In the genomic region with DNA sequence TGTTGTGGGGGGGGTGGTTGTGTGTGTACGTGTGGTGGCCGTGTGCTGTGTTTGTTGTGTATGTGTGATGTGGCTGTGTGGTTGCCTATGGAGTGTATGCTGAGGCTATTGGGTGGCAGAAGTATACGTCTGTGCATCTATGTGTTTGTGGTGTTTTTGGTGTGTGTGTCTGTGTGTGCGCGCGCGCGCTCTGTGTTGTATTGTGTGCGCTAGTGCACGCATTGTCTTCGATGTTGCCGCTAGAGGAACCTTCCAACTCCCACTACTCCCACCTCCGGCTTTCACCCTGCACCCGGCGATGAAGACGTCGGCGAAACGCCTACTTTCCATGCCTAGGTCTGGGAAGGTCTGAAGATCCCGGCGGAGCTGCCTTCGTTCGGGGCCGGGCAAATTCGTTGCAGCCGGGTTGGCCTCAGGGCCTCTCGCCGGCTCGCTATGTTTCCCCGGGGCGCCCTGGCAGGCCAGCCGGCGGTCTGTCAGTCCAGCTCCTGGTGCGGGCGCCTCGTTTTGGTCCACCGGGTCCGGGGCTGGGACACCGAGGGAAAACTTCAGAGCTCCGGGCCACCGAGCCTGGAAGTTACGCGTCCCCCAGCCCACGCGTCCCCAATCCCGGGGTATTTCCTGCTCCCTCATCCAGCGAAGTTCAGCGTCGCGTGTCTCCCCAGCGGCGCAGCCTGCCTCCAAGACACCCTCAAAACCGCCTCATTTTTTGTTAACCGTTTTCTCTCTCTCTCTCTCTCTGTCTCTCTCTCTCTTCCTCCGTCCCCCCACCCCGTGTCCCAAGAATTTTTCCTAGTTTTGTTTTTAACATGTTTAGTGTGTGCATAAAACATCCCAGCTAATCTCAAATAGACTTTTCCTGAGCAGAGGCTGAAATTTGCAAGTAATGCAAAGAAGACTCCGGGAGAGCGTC, we compare ENCODE assay signal across 13 cellular contexts. TPM values are rescaled to one million over a fixed set of nuclear protein-coding genes. Genes with fewer than 3 reads are reported as not detected.
DNase-seq lines count a peak whose midpoint lies in the region; ATAC-seq and TF ChIP-seq lines count a peak whose summit lies in the region.
"Had no signal": no experiment of that assay in that cellular context is flagged by ENCODE, and none has a peak within 500 bp of the region (broad histone marks: within the 10 kb centered on the region; RNA-seq: fewer than 3 reads in every experiment).

No MANE protein-coding gene starts in this region.

- H3K9ac ChIP-seq in HUES48 (ENCODE audit: low read depth, low read length), result no peak overlapping the region

- peak overlapping the region in 4 of 8 donors; percentile 19 to 89 (median 40) for H3K27ac Mint-ChIP-seq in CD8-positive, alpha-beta memory T cell
- H3K27ac Mint-ChIP-seq in nephron progenitor cell, result no peak overlapping the region

- ATAC-seq in GM19397 (IDR thresholded peaks at IDR 0.05; ENCODE audit: unreplicated experiment), result no peak
- ATAC-seq in HG03432 (IDR thresholded peaks at IDR 0.05; ENCODE audit: unreplicated experiment), result no peak

- peaks cover 0 to 6% (median 4%) of the 10 kb centered on the region in 5 donors for H3K9me3 Mint-ChIP-seq in CD8-positive, alpha-beta memory T cell
- no peaks in the 10 kb centered on the region for H3K9me3 Mint-ChIP-seq in nephron progenitor cell

- H3K27me3 Mint-ChIP-seq in CD8-positive, alpha-beta memory T cell, result peaks cover 61 to 76% of the 10 kb centered on the region in 2 donors
- peaks cover 95% of the 10 kb centered on the region for H3K27me3 Mint-ChIP-seq in nephron progenitor cell (ENCODE audit: low read depth, poor library complexity)

- POLR2A ChIA-PET in CD8-positive, alpha-beta memory T cell (lab: Charles Lee), result no interaction called here

- H3K27ac ChIP-seq in CD8-positive, alpha-beta memory T cell (ENCODE audit: low read depth, low read length), result no peak overlapping the region
- H3K27ac ChIP-seq in HUES48 (ENCODE audit: low read depth, low read length) (no peak overlapping the region), coronary artery (no peak overlapping the region)
- H3K27ac ChIP-seq: adrenal gland, thyroid gland, VCaP had no signal

- CTCF ChIA-PET in CD8-positive, alpha-beta memory T cell (lab: Charles Lee), result interaction anchor here (0.6 to 3.8 kb wide), 4 partner anchors 11 to 34 kb away, joined by 3 to 18 read pairs (median 3); no protein-coding TSS in a partner anchor

- TF ChIP-seq CTCF in coronary artery (IDR thresholded peaks at IDR 0.05) (no peak), nephron progenitor cell (IDR thresholded peaks at IDR 0.05) (no peak)

- H3K4me3 ChIP-seq in CD8-positive, alpha-beta memory T cell (ENCODE audit: low read length), result no peak overlapping the region
- H3K4me3 ChIP-seq in HUES48 (ENCODE audit: low read depth, low read length) (peak overlapping the region; percentile 4; the same call in 1 of the 2 replicates), coronary artery (peak overlapping the region; percentile 45)
- H3K4me3 ChIP-seq: adrenal gland, thyroid gland had no signal

- H3K36me3 ChIP-seq in CD8-positive, alpha-beta memory T cell (ENCODE audit: insufficient read depth, low read length), result no peaks in the 10 kb centered on the region
- H3K36me3 ChIP-seq in HUES48 (ENCODE audit: control insufficient read depth, insufficient read depth, low read length), result no peaks in the 10 kb centered on the region
- H3K36me3 ChIP-seq: adrenal gland, thyroid gland had no signal

- DNase-seq in CD8-positive, alpha-beta memory T cell, result no peak
- DNase-seq in coronary artery (ENCODE audit: low spot score), result no peak
- DNase-seq in nephron progenitor cell, result peak; percentile 65
- DNase-seq in SK-N-DZ (ENCODE audit: low spot score), result no peak
- DNase-seq: adrenal gland, NCI-H2081, occipital lobe had no signal

- peaks cover 34% of the 10 kb centered on the region for H3K4me1 ChIP-seq in CD8-positive, alpha-beta memory T cell (ENCODE audit: insufficient read depth, low read length)
- peaks cover 32% of the 10 kb centered on the region for H3K4me1 ChIP-seq in HUES48 (ENCODE audit: control insufficient read depth, insufficient read depth, low read length)

- no peaks in the 10 kb centered on the region for H3K9me3 ChIP-seq in CD8-positive, alpha-beta memory T cell (ENCODE audit: low read length)
- H3K9me3 ChIP-seq in HUES48 (ENCODE audit: control insufficient read depth, insufficient read depth, low read length), result no peaks in the 10 kb centered on the region
- H3K9me3 ChIP-seq: adrenal gland, thyroid gland had no signal

- H3K4me3 Mint-ChIP-seq in CD8-positive, alpha-beta memory T cell, result peak overlapping the region; percentile 2 to 79 (median 65)
- peak overlapping the region; percentile 73 for H3K4me3 Mint-ChIP-seq in nephron progenitor cell

- H3K27me3 ChIP-seq in CD8-positive, alpha-beta memory T cell (ENCODE audit: insufficient read depth, low read length, poor library complexity, severe bottlenecking), result peaks cover 52% of the 10 kb centered on the region
- peaks cover 85% of the 10 kb centered on the region for H3K27me3 ChIP-seq in HUES48 (ENCODE audit: control insufficient read depth, insufficient read depth, low read length)

- no peaks in the 10 kb centered on the region for H3K36me3 Mint-ChIP-seq in CD8-positive, alpha-beta memory T cell
- no peaks in the 10 kb centered on the region for H3K36me3 Mint-ChIP-seq in nephron progenitor cell (ENCODE audit: low read depth)

- peaks cover 28 to 39% (median 37%) of the 10 kb centered on the region in 3 donors for H3K4me1 Mint-ChIP-seq in CD8-positive, alpha-beta memory T cell
- H3K4me1 Mint-ChIP-seq in nephron progenitor cell, result peaks cover 43% of the 10 kb centered on the region

RNA-seq across cellular contexts. Expression of a gene that starts 5.1 kb away (rescaled TPM):
- total RNA-seq in CD8-positive, alpha-beta memory T cell, result under 1 TPM; 0.58 to 0.88 TPM
- polyA plus RNA-seq in CD8-positive, alpha-beta memory T cell, result not detected
- 0.17 TPM in 1 of 2 replicates, not detected in the other for polyA plus RNA-seq in SK-N-DZ (2014; cell fraction: cytosol; rRNA removed)
- polyA plus RNA-seq in SK-N-DZ (2014; cell fraction: nucleus; rRNA removed), result 0.84 and 1.9 TPM in 2 replicates
- total RNA-seq: occipital lobe had no signal

RNA-seq across cellular contexts. Expression of a gene that starts 31.1 kb away (rescaled TPM):
- under 1 TPM in 1 of 2 experiments, not detected in 1; 0.15 TPM for total RNA-seq in CD8-positive, alpha-beta memory T cell
- not detected for polyA plus RNA-seq in CD8-positive, alpha-beta memory T cell
- polyA plus RNA-seq in SK-N-DZ (2014; cell fraction: cytosol; rRNA removed), result not detected in 2 replicates
- polyA plus RNA-seq in SK-N-DZ (2014; cell fraction: nucleus; rRNA removed), result not detected in 2 replicates
- total RNA-seq: Daoy, occipital lobe had no signal
